ENCODE assay signal across 8 cellular contexts in genomic region chr2:207352978-207353377, GRCh38.
DNase-seq lines count a peak whose midpoint lies in the region; ATAC-seq, FAIRE-seq and TF ChIP-seq lines count a peak whose summit lies in the region.

No MANE protein-coding gene starts in this region.

- H3K4me1 Mint-ChIP-seq in activated T-helper 1 cell treated with anti-CD3 and anti-CD28 coated beads, Interleukin-12 subunit alpha, Interleukin-12 subunit beta, Interleukin-2, Interleukin-4 antibody, amounts not matched to agents 30 ng/mL and 10 ng/mL and 1 ng/mL, durations not matched to agents 14 hours and 24 hours and 36 hours (ENCODE audit: low read depth), result peaks cover 10% of the 10 kb centered on the region
- H3K4me1 Mint-ChIP-seq in neural crest cell (peaks cover 12% of the 10 kb centered on the region), nephron progenitor cell (peaks cover 15% of the 10 kb centered on the region)

- H3K36me3 Mint-ChIP-seq in activated T-helper 1 cell treated with anti-CD3 and anti-CD28 coated beads, Interleukin-12 subunit alpha, Interleukin-12 subunit beta, Interleukin-2, Interleukin-4 antibody, amounts not matched to agents 30 ng/mL and 10 ng/mL and 1 ng/mL, durations not matched to agents 14 hours and 24 hours and 36 hours (ENCODE audit: low read depth), result no peaks in the 10 kb centered on the region
- H3K36me3 Mint-ChIP-seq in neural crest cell (ENCODE audit: low read depth) (peaks cover 4% of the 10 kb centered on the region), nephron progenitor cell (ENCODE audit: low read depth) (no peaks in the 10 kb centered on the region)

- H3K27ac Mint-ChIP-seq in activated T-helper 1 cell treated with anti-CD3 and anti-CD28 coated beads, Interleukin-12 subunit alpha, Interleukin-12 subunit beta, Interleukin-2, Interleukin-4 antibody, amounts not matched to agents 30 ng/mL and 10 ng/mL and 1 ng/mL, durations not matched to agents 14 hours and 24 hours and 36 hours, result no peak overlapping the region
- peak overlapping the region; percentile 22 for H3K27ac Mint-ChIP-seq in neural crest cell (ENCODE audit: unreplicated experiment)
- no peak overlapping the region for H3K27ac Mint-ChIP-seq in nephron progenitor cell

- H3K9me3 Mint-ChIP-seq in activated T-helper 1 cell treated with anti-CD3 and anti-CD28 coated beads, Interleukin-12 subunit alpha, Interleukin-12 subunit beta, Interleukin-2, Interleukin-4 antibody, amounts not matched to agents 30 ng/mL and 10 ng/mL and 1 ng/mL, durations not matched to agents 14 hours and 24 hours and 36 hours, result no peaks in the 10 kb centered on the region
- peaks cover 5% of the 10 kb centered on the region for H3K9me3 Mint-ChIP-seq in neural crest cell
- peaks cover 18% of the 10 kb centered on the region for H3K9me3 Mint-ChIP-seq in nephron progenitor cell

- TF ChIP-seq POLR2A in GM12891 (IDR thresholded peaks at IDR 0.05; ENCODE audit: low read depth, low read length), result no peak

- peak; percentile 42 for ATAC-seq in GM18858 (IDR thresholded peaks at IDR 0.05; ENCODE audit: unreplicated experiment)
- ATAC-seq in HG03025 (IDR thresholded peaks at IDR 0.05; ENCODE audit: low FRiP score, unreplicated experiment), result peak; percentile 63

- intact Hi-C loops in activated T-helper 1 cell treated with anti-CD3 and anti-CD28 coated beads, Interleukin-12 subunit alpha, Interleukin-12 subunit beta, Interleukin-2, Interleukin-4 antibody, amounts not matched to agents 30 ng/mL and 10 ng/mL and 1 ng/mL, durations not matched to agents 14 hours and 24 hours and 36 hours (cut with micrococcal nuclease), result loop anchor here (5.0 kb wide), 1 partner anchor 306 kb away; no protein-coding TSS in a partner anchor

- no peak overlapping the region for H3K4me3 Mint-ChIP-seq in activated T-helper 1 cell treated with anti-CD3 and anti-CD28 coated beads, Interleukin-12 subunit alpha, Interleukin-12 subunit beta, Interleukin-2, Interleukin-4 antibody, amounts not matched to agents 30 ng/mL and 10 ng/mL and 1 ng/mL, durations not matched to agents 14 hours and 24 hours and 36 hours
- H3K4me3 Mint-ChIP-seq in neural crest cell (no peak overlapping the region), nephron progenitor cell (no peak overlapping the region)

- DNase-seq in A172 (ENCODE audit: low spot score) (peak; percentile 33), neural crest cell (ENCODE audit: low read depth, low spot score) (no peak), GM12891 (ENCODE audit: insufficient read length, low spot score) (no peak), nephron progenitor cell (no peak), SKM-1 treated with dmso at 0.1 percent for 144 hours (lab: John Stamatoyannopoulos, UW; ENCODE audit: unreplicated experiment) (no peak)
- peak; percentile 36 for DNase-seq in activated T-helper 1 cell treated with anti-CD3 and anti-CD28 coated beads, Interleukin-12 subunit alpha, Interleukin-12 subunit beta, Interleukin-2, Interleukin-4 antibody, amounts not matched to agents 30 ng/mL and 10 ng/mL and 1 ng/mL, durations not matched to agents 14 hours and 24 hours and 36 hours (ENCODE audit: low spot score)

- no peak for FAIRE-seq in GM12891 (lab: Jason Lieb, UNC)

- peaks cover 2% of the 10 kb centered on the region for H3K27me3 Mint-ChIP-seq in activated T-helper 1 cell treated with anti-CD3 and anti-CD28 coated beads, Interleukin-12 subunit alpha, Interleukin-12 subunit beta, Interleukin-2, Interleukin-4 antibody, amounts not matched to agents 30 ng/mL and 10 ng/mL and 1 ng/mL, durations not matched to agents 14 hours and 24 hours and 36 hours (ENCODE audit: insufficient read depth)
- H3K27me3 Mint-ChIP-seq in neural crest cell (ENCODE audit: low read depth) (no peaks in the 10 kb centered on the region), nephron progenitor cell (ENCODE audit: low read depth, poor library complexity) (no peaks in the 10 kb centered on the region)

- TF ChIP-seq CTCF in neural crest cell (conservative IDR thresholded peaks at IDR 0.05) (no peak), nephron progenitor cell (IDR thresholded peaks at IDR 0.05) (no peak)

TF ChIP-seq in GM12891, 5 proteins besides CTCF, POLR2A, EP300 and RAD21:
- TF ChIP-seq POU2F2 (IDR thresholded peaks at IDR 0.05; ENCODE audit: low read depth, low read length) (no peak), TAF1 (IDR thresholded peaks at IDR 0.05; ENCODE audit: low read depth, low read length) (no peak), PAX5 (IDR thresholded peaks at IDR 0.05; ENCODE audit: insufficient read depth, low read length, severe bottlenecking) (no peak), SPI1 (IDR thresholded peaks at IDR 0.05; ENCODE audit: low read depth, low read length) (no peak), POLR2AphosphoS5 (IDR thresholded peaks at IDR 0.05; ENCODE audit: low read depth, low read length) (no peak)

Comparison
In these comparisons a context has a peak if more than half of its experiments do, and no peak if none do; other contexts are left out.
1. DNase-seq: peak in A172 (single experiment) and activated T-helper 1 cell treated with anti-CD3 and anti-CD28 coated beads, Interleukin-12 subunit alpha, Interleukin-12 subunit beta, Interleukin-2, Interleukin-4 antibody, amounts not matched to agents 30 ng/mL and 10 ng/mL and 1 ng/mL, durations not matched to agents 14 hours and 24 hours and 36 hours (single experiment); none in neural crest cell (single experiment), GM12891 (single experiment), nephron progenitor cell (single experiment) and SKM-1 treated with dmso at 0.1 percent for 144 hours (single experiment).